ENCODE assay signal across 1 cellular context in genomic region chr2:112683550-112684414, GRCh38.
TF ChIP-seq lines count a peak whose summit lies in the region.

No MANE protein-coding gene starts in this region.

TF ChIP-seq in GM12878, 131 proteins besides CTCF, POLR2A, EP300 and RAD21 (continued from another document):
- 0 out of 2 replicates have a peak, but pooled peaks have one; percentile 19 for TF ChIP-seq ZBTB33 (IDR thresholded peaks at IDR 0.05)
